In genomic region chr2:237861875-237862527, GRCh38 we compare ENCODE assay signal across 19 cellular contexts. TPM values are rescaled to one million over a fixed set of nuclear protein-coding genes. Genes with fewer than 3 reads are reported as not detected.
A peak's percentile ranks its signal among the peaks of the same experiment; 100 is the strongest.
DNase-seq lines count a peak whose midpoint lies in the region; ATAC-seq, FAIRE-seq and TF ChIP-seq lines count a peak whose summit lies in the region.
"Had no signal": no experiment of that assay in that cellular context is flagged by ENCODE, and none has a peak within 500 bp of the region (broad histone marks: within the 10 kb centered on the region; RNA-seq: fewer than 3 reads in every experiment).

No MANE protein-coding gene starts in this region.

- ATAC-seq in A549: no peak
- ATAC-seq in IMR-90 (ENCODE audit: low read depth): no peak
- ATAC-seq in GM19452 (IDR thresholded peaks at IDR 0.05; ENCODE audit: unreplicated experiment): no peak
- no peak for ATAC-seq in effector memory CD8-positive, alpha-beta T cell (replicated peaks)
- ATAC-seq in HG02642 (IDR thresholded peaks at IDR 0.05; ENCODE audit: poor library complexity, unreplicated experiment): no peak
- ATAC-seq: left lung; naive thymus-derived CD4-positive, alpha-beta T cell had no signal

- H4K5ac ChIP-seq in IMR-90 (ENCODE audit: low read depth, low read length): no peak overlapping the region

- H3K56ac ChIP-seq in IMR-90 (ENCODE audit: extremely low read depth, insufficient read depth, low read length): no peak overlapping the region

- no peak overlapping the region for H2AFZ ChIP-seq in IMR-90 (replicated peaks; ENCODE audit: low read length, poor library complexity)
- no peak overlapping the region for H2AFZ ChIP-seq in SK-N-SH (ENCODE audit: low read depth)

- H3K4me3 Mint-ChIP-seq in dendritic cell treated with granulocyte-macrophage colony-stimulating factor and Interleukin-4, amounts not matched to agents 40 ng/mL and 50 ng/mL, for 4 days: peak overlapping the region; percentile 88
- H3K4me3 Mint-ChIP-seq in progenitor cell of endocrine pancreas (ENCODE audit: low read depth): peak overlapping the region; percentile 89
- H3K4me3 Mint-ChIP-seq in effector memory CD8-positive, alpha-beta T cell: no peak overlapping the region
- H3K4me3 Mint-ChIP-seq: activated CD4-positive, alpha-beta T cell treated with anti-CD3 and anti-CD28 coated beads, Interleukin-2, amount 10 ng/mL, durations not matched to agents 7 days and 5 days; H9; naive thymus-derived CD4-positive, alpha-beta T cell had no signal

- no peak for TF ChIP-seq CTCF in A549 (IDR thresholded peaks at IDR 0.05)
- TF ChIP-seq CTCF in IMR-90 (conservative IDR thresholded peaks at IDR 0.05; ENCODE audit: low read depth, low read length): no peak
- no peak for TF ChIP-seq CTCF in progenitor cell of endocrine pancreas (IDR thresholded peaks at IDR 0.05; ENCODE audit: unreplicated experiment)
- no peak for TF ChIP-seq CTCF in SK-N-SH (IDR thresholded peaks at IDR 0.05)

- H3K4ac ChIP-seq in IMR-90 (ENCODE audit: low read depth, low read length): 0 out of 2 replicates have a peak overlapping the region, but pooled peaks have one; percentile 7

- H3K79me1 ChIP-seq in IMR-90 (ENCODE audit: low read depth in 1 of 2, low read length in 2 of 2): peaks cover 0 to 19% of the 10 kb centered on the region in 2 experiments; a peak in 2 of 4 replicates

- no peaks in the 10 kb centered on the region for H3K79me2 ChIP-seq in SK-N-SH (ENCODE audit: insufficient read depth)

- POLR2A ChIA-PET in A549 (lab: Yijun Ruan, JAX) (no interaction called here), IMR-90 (lab: Charles Lee; ENCODE audit: unreplicated experiment) (no interaction called here), SK-N-SH (lab: Yijun Ruan, JAX) (interaction anchor here (0.7 to 4.1 kb wide), 3 partner anchors 24 to 61 kb away, joined by 3 to 24 read pairs (median 3); no protein-coding TSS in a partner anchor)

- H3K9me3 ChIP-seq in A549: no peaks in the 10 kb centered on the region
- H3K9me3 ChIP-seq in IMR-90 (ENCODE audit: control insufficient read depth, insufficient read depth, low read length): no peaks in the 10 kb centered on the region
- H3K9me3 ChIP-seq in SK-N-SH: no peaks in the 10 kb centered on the region
- H3K9me3 ChIP-seq: colonic mucosa, left lung, testis had no signal

- H3K4me1 ChIP-seq in A549: peaks cover 49% of the 10 kb centered on the region
- peaks cover 25% of the 10 kb centered on the region for H3K4me1 ChIP-seq in IMR-90 (ENCODE audit: control insufficient read depth, insufficient read depth, low read length)
- H3K4me1 ChIP-seq in SK-N-SH (ENCODE audit: control insufficient read depth in 1 of 2, insufficient read depth in 2 of 2, low read depth in 1 of 2, low read length in 1 of 2): peaks cover 23 to 71% of the 10 kb centered on the region in 2 experiments
- H3K4me1 ChIP-seq: colonic mucosa had no signal

- DNase-seq in A549 (ENCODE audit: low read depth in 1 of 2, low spot score in 1 of 2): peak in 1 of 2 experiments; percentile 15
- no peak for DNase-seq in IMR-90
- no peak for DNase-seq in progenitor cell of endocrine pancreas (ENCODE audit: low spot score, unreplicated experiment)
- DNase-seq in SK-N-SH: no peak
- DNase-seq in effector memory CD8-positive, alpha-beta T cell: no peak
- DNase-seq: activated T-cell treated with anti-CD3 and anti-CD28 coated beads, Interleukin-2, amount 50 U/mL, for 1 hour; colonic mucosa; H9; naive thymus-derived CD4-positive, alpha-beta T cell; NCI-H1092; NK-92 treated with Interleukin-12 subunit alpha and Interleukin-12 subunit beta, amount 100 ng/mL, for 24 hours; SHP77; stimulated activated CD4-positive, alpha-beta T cell treated with anti-CD3 and anti-CD28 coated beads, Interleukin-1b, Interleukin-23, amount 100 ng/mL, for 48 hours; testis had no signal

- no peak overlapping the region for H3K4me3 ChIP-seq in A549
- no peak overlapping the region for H3K4me3 ChIP-seq in IMR-90 (ENCODE audit: insufficient read depth, low read depth, low read length)
- H3K4me3 ChIP-seq in SK-N-SH (ENCODE audit: low read depth in 2 of 2, low read length in 1 of 2): no peak overlapping the region; a peak in 1 of 4 replicates
- H3K4me3 ChIP-seq: colonic mucosa, left lung, testis had no signal

- TF ChIP-seq RAD21 in A549 (conservative IDR thresholded peaks at IDR 0.05 in 1 of 2, IDR thresholded peaks at IDR 0.05 in 1 of 2) (no peak), IMR-90 (IDR thresholded peaks at IDR 0.05; ENCODE audit: low read length) (no peak), SK-N-SH (IDR thresholded peaks at IDR 0.05; ENCODE audit: low read length) (no peak)

- no peak overlapping the region for H2BK5ac ChIP-seq in IMR-90 (ENCODE audit: low read depth, low read length, poor library complexity, severe bottlenecking)

- H4K20me1 ChIP-seq in IMR-90 (ENCODE audit: insufficient read depth, low read length): no peaks in the 10 kb centered on the region
- no peaks in the 10 kb centered on the region for H4K20me1 ChIP-seq in SK-N-SH (ENCODE audit: insufficient read depth)

- H4K8ac ChIP-seq in IMR-90 (ENCODE audit: low read depth in 2 of 2, low read length in 2 of 2): no peak overlapping the region; a peak in 1 of 4 replicates

- H3K27ac ChIP-seq in A549 (peak overlapping the region in 1 of 2 experiments; percentile 10; a peak in 1 of 6 replicates), IMR-90 (ENCODE audit: insufficient read depth, low read length) (no peak overlapping the region), SK-N-SH (ENCODE audit: low read depth in 2 of 2, low read length in 1 of 2) (peak overlapping the region in 1 of 2 experiments; percentile 96; a peak in 1 of 4 replicates)
- H3K27ac ChIP-seq: left lung, testis had no signal

- no peak overlapping the region for H3K14ac ChIP-seq in IMR-90 (replicated peaks; ENCODE audit: low read depth, low read length)

- no peaks in the 10 kb centered on the region for H3K9me2 ChIP-seq in SK-N-SH

- CTCF ChIA-PET in A549 (lab: Yijun Ruan, JAX) (interaction anchor here (0.5 to 0.6 kb wide), 2 partner anchors 320 to 340 kb away, joined by 3 read pairs; no protein-coding TSS in a partner anchor), IMR-90 (lab: Yijun Ruan, JAX) (interaction anchor here (0.7 to 1.6 kb wide), 2 partner anchors 30 to 401 kb away, joined by 3 read pairs; no protein-coding TSS in a partner anchor), SK-N-SH (lab: Yijun Ruan, JAX) (interaction anchor here (0.7 to 8.0 kb wide), 7 partner anchors 15 to 401 kb away, joined by 3 to 71 read pairs (median 3); no protein-coding TSS in a partner anchor)

- H2BK15ac ChIP-seq in IMR-90 (ENCODE audit: low read depth, low read length): no peak overlapping the region

- H4K91ac ChIP-seq in IMR-90 (ENCODE audit: insufficient read depth, low read depth, low read length): no peak overlapping the region

- intact Hi-C loops in IMR-90 (cut with micrococcal nuclease): no loop called here
- intact Hi-C loops in dendritic cell treated with granulocyte-macrophage colony-stimulating factor and Interleukin-4, amounts not matched to agents 40 ng/mL and 50 ng/mL, for 4 days (cut with micrococcal nuclease): loop anchor here (2.0 kb wide), 1 partner anchor 37 kb away; no protein-coding TSS in a partner anchor

- no peak overlapping the region for H2AK9ac ChIP-seq in IMR-90 (replicated peaks; ENCODE audit: low read depth, low read length, poor library complexity)

- H2BK20ac ChIP-seq in IMR-90 (ENCODE audit: low read depth, low read length): no peak overlapping the region; the same call in 1 of the 2 replicates

- H3F3A ChIP-seq in SK-N-SH (replicated peaks; ENCODE audit: insufficient read depth): peaks cover 6% of the 10 kb centered on the region

- no peak overlapping the region for H3K18ac ChIP-seq in IMR-90 (ENCODE audit: low read depth, low read length)

- H3K4me2 ChIP-seq in A549: peak overlapping the region; percentile 55
- no peak overlapping the region for H3K4me2 ChIP-seq in IMR-90 (ENCODE audit: low read depth, low read length)
- H3K4me2 ChIP-seq in SK-N-SH: no peak overlapping the region

- dilution Hi-C loops in IMR-90 (cut with HindIII; ENCODE audit: low sequenced_read_pairs, unreplicated experiment): no loop called here

- H3K9ac ChIP-seq in IMR-90 (ENCODE audit: low read depth, low read length) (no peak overlapping the region), SK-N-SH (no peak overlapping the region)

- H3K23ac ChIP-seq in IMR-90 (ENCODE audit: low read depth, low read length): no peak overlapping the region

- H2BK120ac ChIP-seq in IMR-90 (ENCODE audit: low read depth, low read length): no peak overlapping the region

- peaks cover 20% of the 10 kb centered on the region for H3K9me1 ChIP-seq in IMR-90 (ENCODE audit: insufficient read depth, low read length)

- H3K27me3 Mint-ChIP-seq in dendritic cell treated with granulocyte-macrophage colony-stimulating factor and Interleukin-4, amounts not matched to agents 40 ng/mL and 50 ng/mL, for 4 days: peaks cover 64% of the 10 kb centered on the region
- H3K27me3 Mint-ChIP-seq in progenitor cell of endocrine pancreas: peaks cover 3% of the 10 kb centered on the region
- H3K27me3 Mint-ChIP-seq in effector memory CD8-positive, alpha-beta T cell: peaks cover 40 to 73% of the 10 kb centered on the region in 2 donors

- H2AK5ac ChIP-seq in IMR-90 (ENCODE audit: low read depth, low read length): peak overlapping the region; percentile 60; the same call in 1 of the 2 replicates

- H3K36me3 ChIP-seq in IMR-90 (ENCODE audit: control insufficient read depth, insufficient read depth, low read length): no peaks in the 10 kb centered on the region
- H3K36me3 ChIP-seq in SK-N-SH (replicated peaks in 1 of 2; ENCODE audit: control insufficient read depth in 1 of 2, insufficient read depth in 2 of 2, low read length in 1 of 2): no peaks in the 10 kb centered on the region
- H3K36me3 ChIP-seq: colonic mucosa, left lung had no signal

- TF ChIP-seq EP300 in A549 (IDR thresholded peaks at IDR 0.05): no peak
- TF ChIP-seq EP300 in SK-N-SH (IDR thresholded peaks at IDR 0.05; ENCODE audit: borderline replicate concordance in 1 of 2, low read depth in 1 of 2, low read length in 1 of 2): no peak

- no peak for FAIRE-seq in A549 (lab: Jason Lieb, UNC)

- H3K4me1 Mint-ChIP-seq in dendritic cell treated with granulocyte-macrophage colony-stimulating factor and Interleukin-4, amounts not matched to agents 40 ng/mL and 50 ng/mL, for 4 days (ENCODE audit: low read depth): peaks cover 57% of the 10 kb centered on the region
- peaks cover 64% of the 10 kb centered on the region for H3K4me1 Mint-ChIP-seq in progenitor cell of endocrine pancreas (ENCODE audit: low read depth)
- peaks cover 3 to 8% of the 10 kb centered on the region in 2 donors for H3K4me1 Mint-ChIP-seq in effector memory CD8-positive, alpha-beta T cell (ENCODE audit: low read depth in 2 of 2)

- no TSS peak for BruUV-seq in IMR-90 (replicated peaks; lab: Mats Ljungman, UMichigan)

- in situ Hi-C loops in IMR-90 (cut with MboI; ENCODE audit: low sequenced_read_pairs): no loop called here

- no peaks in the 10 kb centered on the region for H3K9me3 Mint-ChIP-seq in dendritic cell treated with granulocyte-macrophage colony-stimulating factor and Interleukin-4, amounts not matched to agents 40 ng/mL and 50 ng/mL, for 4 days
- no peaks in the 10 kb centered on the region for H3K9me3 Mint-ChIP-seq in progenitor cell of endocrine pancreas (ENCODE audit: low read depth)
- no peaks in the 10 kb centered on the region for H3K9me3 Mint-ChIP-seq in effector memory CD8-positive, alpha-beta T cell
- H3K9me3 Mint-ChIP-seq: activated CD4-positive, alpha-beta T cell treated with anti-CD3 and anti-CD28 coated beads, Interleukin-2, amount 10 ng/mL, durations not matched to agents 7 days and 5 days; H9; naive thymus-derived CD4-positive, alpha-beta T cell had no signal

- H3K27me3 ChIP-seq in IMR-90 (ENCODE audit: control insufficient read depth, insufficient read depth, low read length) (no peaks in the 10 kb centered on the region), SK-N-SH (ENCODE audit: insufficient read depth) (no peaks in the 10 kb centered on the region)
- H3K27me3 ChIP-seq: colonic mucosa, testis had no signal

- WGBS in A549 (ENCODE audit: missing lambda C conversion rate): 81% methylated on average over 11 of the region's 11 CpGs
- WGBS in IMR-90 (ENCODE audit: extremely low coverage in 2 of 2, insufficient read length in 1 of 2), 2 experiments: no CpG with 5 or more reads among the region's 11 CpGs
- WGBS in SK-N-SH (ENCODE audit: low lambda C conversion rate): 92% methylated on average over 11 of the region's 11 CpGs

- no peak for TF ChIP-seq POLR2A in A549 (IDR thresholded peaks at IDR 0.05; ENCODE audit: low read length)
- TF ChIP-seq POLR2A in IMR-90 (IDR thresholded peaks at IDR 0.05; ENCODE audit: low read depth, low read length): no peak

- H3K27ac Mint-ChIP-seq in dendritic cell treated with granulocyte-macrophage colony-stimulating factor and Interleukin-4, amounts not matched to agents 40 ng/mL and 50 ng/mL, for 4 days: no peak overlapping the region
- H3K27ac Mint-ChIP-seq in progenitor cell of endocrine pancreas: peak overlapping the region; percentile 95
- H3K27ac Mint-ChIP-seq in effector memory CD8-positive, alpha-beta T cell: no peak overlapping the region
- H3K27ac Mint-ChIP-seq: activated CD4-positive, alpha-beta T cell treated with anti-CD3 and anti-CD28 coated beads, Interleukin-2, amount 10 ng/mL, durations not matched to agents 7 days and 5 days; H9; naive thymus-derived CD4-positive, alpha-beta T cell had no signal

- peaks cover 86% of the 10 kb centered on the region for H3K36me3 Mint-ChIP-seq in dendritic cell treated with granulocyte-macrophage colony-stimulating factor and Interleukin-4, amounts not matched to agents 40 ng/mL and 50 ng/mL, for 4 days (ENCODE audit: low read depth)
- no peaks in the 10 kb centered on the region for H3K36me3 Mint-ChIP-seq in progenitor cell of endocrine pancreas (ENCODE audit: insufficient read depth)
- no peaks in the 10 kb centered on the region for H3K36me3 Mint-ChIP-seq in effector memory CD8-positive, alpha-beta T cell (ENCODE audit: insufficient read depth)

RNA-seq across cellular contexts. Expression of gene RAMP1, which starts 2.6 kb away (rescaled TPM):
- polyA plus RNA-seq in A549 (2011; rRNA removed) (not detected in 2 replicates), A549 (2017; fragmentation: RNase III; extraction: RNeasy Plus Mini Kit Qiagen cat#74134 plus additional on column Dnase treatment) (not detected in 3 replicates), IMR-90 (2012; rRNA removed) (77.1 and 100.0 TPM in 2 replicates), SK-N-SH (2012; rRNA removed) (21.2 and 27.9 TPM in 2 replicates)
- not detected in 2 replicates for polyA plus RNA-seq in A549 (2012; cell fraction: cytosol; rRNA removed)
- polyA plus RNA-seq in A549 (2012; cell fraction: nucleus; rRNA removed): not detected in 2 replicates
- not detected in 2 replicates for polyA minus RNA-seq in A549 (2011; rRNA and poly(A)+ RNA removed)
- total RNA-seq in IMR-90 (2012; rRNA removed) (15.8 and 19.2 TPM in 2 replicates), progenitor cell of endocrine pancreas (90.1 and 105 TPM in 2 replicates)
- 75.6 and 199 TPM in 2 replicates for polyA plus RNA-seq in IMR-90 (2012; cell fraction: cytosol; rRNA removed)
- polyA plus RNA-seq in IMR-90 (2012; cell fraction: nucleus; rRNA removed; ENCODE audit: low replicate concordance): 18.0 and 50.4 TPM in 2 replicates
- 9.2 and 16.3 TPM in 2 replicates for polyA plus RNA-seq in SK-N-SH (2012; cell fraction: cytosol; rRNA removed)
- polyA plus RNA-seq in SK-N-SH (2012; cell fraction: nucleus; rRNA removed): 6.3 and 8.5 TPM in 2 replicates

Comparison
In these comparisons a context has a peak if more than half of its experiments do, and no peak if none do; other contexts are left out.
1. H3K4me3 Mint-ChIP-seq: peak in dendritic cell treated with granulocyte-macrophage colony-stimulating factor and Interleukin-4, amounts not matched to agents 40 ng/mL and 50 ng/mL, for 4 days (single experiment) and progenitor cell of endocrine pancreas (single experiment); none in effector memory CD8-positive, alpha-beta T cell (0 of 2).
2. RNA of gene RAMP1, which starts 2.6 kb away (polyA plus RNA-seq): 18.0 to 199 TPM in IMR-90 and 6.3 to 27.9 TPM in SK-N-SH; not detected in A549; every median in the first group is over 4 times any median in the second.